In the genomic region with DNA sequence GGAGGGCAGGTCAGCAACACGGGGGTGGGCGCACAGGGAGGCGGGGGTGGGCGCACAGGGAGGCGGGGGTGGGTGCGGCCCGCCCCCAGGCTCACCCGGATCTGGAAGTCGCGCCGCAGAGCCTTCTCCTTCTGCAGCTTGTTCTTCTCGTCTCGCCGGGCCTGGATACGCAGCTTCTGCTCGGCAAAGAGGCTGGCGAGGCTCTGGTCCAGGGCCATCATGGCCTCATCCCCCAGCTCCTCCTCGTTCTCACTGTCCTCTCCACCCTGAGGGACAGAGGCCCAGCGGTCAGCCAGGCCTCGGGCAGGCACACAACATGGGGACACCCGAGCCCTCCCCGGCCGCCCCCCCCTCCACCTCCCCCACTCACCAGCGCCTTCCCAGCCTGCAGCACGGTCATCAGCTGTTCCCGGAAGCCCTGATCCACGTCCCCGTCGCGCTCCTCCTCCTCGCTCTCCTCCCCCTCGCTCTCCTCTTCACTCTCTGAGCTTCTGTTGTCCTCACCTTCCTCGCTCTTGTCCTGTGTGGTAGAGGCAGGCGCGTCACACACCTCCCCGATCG, we compare ENCODE assay signal across 16 cellular contexts. TPM values are rescaled to one million over a fixed set of nuclear protein-coding genes. Genes with fewer than 3 reads are reported as not detected.
"Had no signal": no experiment of that assay in that cellular context is flagged by ENCODE, and none has a peak within 500 bp of the region (broad histone marks: within the 10 kb centered on the region; RNA-seq: fewer than 3 reads in every experiment).

No MANE protein-coding gene starts in this region.

- H2AFZ ChIP-seq: parathyroid adenoma had no signal

- H3K27ac Mint-ChIP-seq: immature natural killer cell had no signal

- H3K79me2 ChIP-seq: parathyroid adenoma had no signal

- H3K27ac ChIP-seq: body of pancreas, esophagus squamous epithelium, parathyroid adenoma had no signal

- DNase-seq: activated naive CD4-positive, alpha-beta T cell treated with anti-CD3 and anti-CD28 coated beads, Interleukin-2, amount 50 U/mL, for 16 hours; body of pancreas; esophagus squamous epithelium; foreskin fibroblast; immature natural killer cell; small intestine; stimulated activated CD4-positive, alpha-beta T cell treated with anti-CD3 and anti-CD28 coated beads, Interleukin-1b, Interleukin-23, amount 100 ng/mL, for 48 hours; stimulated activated naive CD4-positive, alpha-beta T cell; SW 1271 had no signal

- H3K9me3 Mint-ChIP-seq: immature natural killer cell, neural crest cell had no signal

- H3K9ac ChIP-seq: parathyroid adenoma had no signal

- H3K4me1 ChIP-seq: body of pancreas, parathyroid adenoma had no signal

- H3K9me3 ChIP-seq: body of pancreas, esophagus squamous epithelium had no signal

- H3K4me1 Mint-ChIP-seq: immature natural killer cell, neural crest cell had no signal

- H3K4me3 ChIP-seq: body of pancreas, esophagus squamous epithelium had no signal

- H3K27me3 ChIP-seq: body of pancreas, esophagus squamous epithelium had no signal

- H3K4me3 Mint-ChIP-seq: immature natural killer cell, neural crest cell had no signal

- ATAC-seq: activated CD4-positive, CD25-positive, alpha-beta regulatory T cell treated with anti-CD3 and anti-CD28 coated beads, Interleukin-2, amount 50 U/mL, for 24 hours; body of pancreas had no signal

RNA-seq across cellular contexts. Expression of a gene that starts 15.6 kb away (rescaled TPM):
- total RNA-seq: chondrocyte, dermis microvascular lymphatic vessel endothelial cell, mesenteric fat pad, neural crest cell had no signal
- polyA plus RNA-seq: immature natural killer cell had no signal

RNA-seq across cellular contexts. Expression of a gene that starts 39.6 kb away (rescaled TPM):
- total RNA-seq: dermis microvascular lymphatic vessel endothelial cell, liver had no signal
- polyA plus RNA-seq: immature natural killer cell had no signal
